In the genomic region with DNA sequence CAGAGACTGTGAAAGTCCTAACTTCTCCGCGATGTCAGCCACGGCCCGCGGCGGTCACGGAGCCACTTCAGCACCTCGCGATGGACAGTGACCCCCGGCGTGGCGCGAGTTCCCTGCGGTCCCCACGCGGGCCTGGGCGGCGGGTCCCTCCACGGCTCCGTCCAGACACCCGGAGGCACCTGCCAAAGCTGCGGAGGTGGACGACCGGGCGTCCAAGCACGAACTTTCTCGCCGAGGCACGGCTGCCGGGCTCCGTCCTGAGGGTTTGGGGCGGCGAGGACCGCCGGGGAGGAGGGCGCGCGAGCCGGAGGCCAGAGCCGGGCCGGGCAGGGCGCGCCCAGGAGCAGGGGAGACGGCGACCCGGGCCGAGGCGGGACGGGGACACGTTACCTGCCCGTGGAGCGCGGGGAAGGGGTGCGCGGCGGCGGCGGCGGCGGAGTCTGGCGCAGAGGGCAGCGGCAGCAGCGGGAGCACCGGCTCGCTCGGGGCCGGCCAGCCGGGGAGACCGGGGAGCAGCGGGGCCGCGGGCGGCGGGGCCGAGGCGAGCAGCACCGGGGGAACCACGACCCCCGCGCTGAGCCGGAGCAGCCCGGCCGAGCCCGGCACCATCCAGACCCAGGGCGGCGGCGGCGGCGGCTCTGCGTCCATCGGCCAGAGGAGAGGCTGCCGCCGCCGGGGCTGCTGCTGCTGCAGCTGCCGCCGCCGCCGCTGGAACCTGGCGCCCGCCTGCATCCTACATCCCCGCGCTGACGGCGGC, we compare ENCODE assay signal across 14 cellular contexts. TPM values are rescaled to one million over a fixed set of nuclear protein-coding genes. Genes with fewer than 3 reads are reported as not detected.
DNase-seq lines count a peak whose midpoint lies in the region; ATAC-seq, FAIRE-seq and TF ChIP-seq lines count a peak whose summit lies in the region.
"Had no signal": no experiment of that assay in that cellular context is flagged by ENCODE, and none has a peak within 500 bp of the region (broad histone marks: within the 10 kb centered on the region; RNA-seq: fewer than 3 reads in every experiment).

No MANE protein-coding gene starts in this region.

- H3F3A ChIP-seq in GM23338 (replicated peaks; ENCODE audit: low read depth): no peaks in the 10 kb centered on the region

- H3K9me2 ChIP-seq in GM23338 (ENCODE audit: insufficient read depth): no peaks in the 10 kb centered on the region

- H3K27me3 Mint-ChIP-seq in GM23338 (ENCODE audit: insufficient read depth, low read depth, poor library complexity) (peaks cover 3% of the 10 kb centered on the region), neural crest cell (ENCODE audit: low read depth) (peaks cover 57% of the 10 kb centered on the region)

- H3K9me3 Mint-ChIP-seq in GM23338: peaks cover 71% of the 10 kb centered on the region
- H3K9me3 Mint-ChIP-seq in neural crest cell: no peaks in the 10 kb centered on the region

- no peak overlapping the region for H3K18ac ChIP-seq in H1 (ENCODE audit: extremely low read depth, low read length)

- TF ChIP-seq EP300 in H1 (IDR thresholded peaks at IDR 0.05; ENCODE audit: borderline replicate concordance in 1 of 2, low read depth in 2 of 2, low read length in 2 of 2) (no peak), tibial nerve (IDR thresholded peaks at IDR 0.05) (no peak)

- H3K79me1 ChIP-seq in H1 (ENCODE audit: low read depth, low read length): no peaks in the 10 kb centered on the region

- no peak overlapping the region for H2AK5ac ChIP-seq in H1 (ENCODE audit: low read depth, low read length)

- TF ChIP-seq CTCF in C4-2B (conservative IDR thresholded peaks at IDR 0.05): no peak
- TF ChIP-seq CTCF in GM23338 (conservative IDR thresholded peaks at IDR 0.05; ENCODE audit: low read depth in 2 of 2): no peak
- TF ChIP-seq CTCF in H1 (IDR thresholded peaks at IDR 0.05; ENCODE audit: control extremely low read depth in 1 of 3, insufficient read depth in 1 of 3, low read depth in 1 of 3, low read length in 3 of 3): no peak
- no peak for TF ChIP-seq CTCF in neural crest cell (conservative IDR thresholded peaks at IDR 0.05)
- no peak for TF ChIP-seq CTCF in tibial nerve (IDR thresholded peaks at IDR 0.05)
- no peak for TF ChIP-seq CTCF in osteoblast (IDR thresholded peaks at IDR 0.05; ENCODE audit: extremely low read depth, low read depth, low read length)

- H3K4me3 Mint-ChIP-seq in GM23338 (peak overlapping the region; percentile 59), neural crest cell (peak overlapping the region; percentile 83)

- H3K14ac ChIP-seq in H1 (ENCODE audit: insufficient read length): no peak overlapping the region

- no peak overlapping the region for H2BK20ac ChIP-seq in H1 (ENCODE audit: low read length)

- H2BK120ac ChIP-seq in H1 (replicated peaks; ENCODE audit: low read depth, low read length): no peak overlapping the region

- no peak overlapping the region for H2BK5ac ChIP-seq in H1 (ENCODE audit: low read depth, low read length)

- peaks cover 14% of the 10 kb centered on the region; the same call in 1 of the 2 replicates for H3K23me2 ChIP-seq in H1 (ENCODE audit: low read depth, low read length)

- peak overlapping the region; percentile 78 for H3K4me2 ChIP-seq in GM23338
- peak overlapping the region; percentile 71 to 75 for H3K4me2 ChIP-seq in H1 (ENCODE audit: insufficient read depth in 1 of 2, low read depth in 2 of 2, low read length in 2 of 2)
- H3K4me2 ChIP-seq in osteoblast (ENCODE audit: insufficient read depth, low read length): no peak overlapping the region

- POLR2A ChIA-PET in H1 (lab: Charles Lee; ENCODE audit: partially characterized antibody): interaction anchor here (0.7 kb wide), 1 partner anchor 608 kb away, joined by 3 read pairs; no protein-coding TSS in a partner anchor

- CTCF ChIA-PET in H1 (lab: Charles Lee; ENCODE audit: partially characterized antibody): interaction anchor here (0.9 to 1.9 kb wide), 9 partner anchors 22 to 405 kb away, joined by 3 to 5 read pairs (median 3); no protein-coding TSS in a partner anchor

- peaks cover 3% of the 10 kb centered on the region; the same call in 1 of the 2 replicates for H3K4me1 ChIP-seq in GM23338 (ENCODE audit: insufficient read depth)
- H3K4me1 ChIP-seq in H1 (replicated peaks in 1 of 4; ENCODE audit: control insufficient read depth in 3 of 4, insufficient read depth in 4 of 4, low read length in 3 of 4): peaks cover 3 to 11% (median 3%) of the 10 kb centered on the region in 4 experiments; a peak in 6 of 7 replicates
- H3K4me1 ChIP-seq in tibial nerve: peaks cover 0 to 19% (median 0%) of the 10 kb centered on the region in 4 donors
- H3K4me1 ChIP-seq in osteoblast (ENCODE audit: insufficient read depth, low read length): no peaks in the 10 kb centered on the region

- no peak overlapping the region for H3K56ac ChIP-seq in H1 (replicated peaks; ENCODE audit: insufficient read length, low read depth, low read length)

- TF ChIP-seq POLR2A in H1 (IDR thresholded peaks at IDR 0.05; ENCODE audit: control extremely low read depth in 1 of 2, low read depth in 2 of 2, low read length in 2 of 2): no peak
- no peak for TF ChIP-seq POLR2A in tibial nerve (IDR thresholded peaks at IDR 0.05)

- H4K91ac ChIP-seq in H1 (replicated peaks; ENCODE audit: insufficient read length, low read length): no peak overlapping the region

- H2AFZ ChIP-seq in GM23338 (no peak overlapping the region), H1 (ENCODE audit: low read length) (no peak overlapping the region), osteoblast (ENCODE audit: low read length) (no peak overlapping the region)

- H3K9me3 ChIP-seq in H1 (ENCODE audit: insufficient read depth in 2 of 2, low read depth in 1 of 2, low read length in 1 of 2) (no peaks in the 10 kb centered on the region), tibial nerve (no peaks in the 10 kb centered on the region), osteoblast (ENCODE audit: low read depth, low read length) (no peaks in the 10 kb centered on the region)
- H3K9me3 ChIP-seq: body of pancreas had no signal

- H3K4ac ChIP-seq in H1 (replicated peaks; ENCODE audit: insufficient read length, low read depth, low read length): no peak overlapping the region

- no peak for TF ChIP-seq RAD21 in H1 (IDR thresholded peaks at IDR 0.05 in 1 of 2, conservative IDR thresholded peaks at IDR 0.05 in 1 of 2; ENCODE audit: low read depth in 2 of 2, low read length in 2 of 2)

- H3K36me3 Mint-ChIP-seq in GM23338 (ENCODE audit: low read depth) (peaks cover 8% of the 10 kb centered on the region), neural crest cell (ENCODE audit: low read depth) (no peaks in the 10 kb centered on the region)

- H3K27ac Mint-ChIP-seq in GM23338 (no peak overlapping the region), neural crest cell (ENCODE audit: unreplicated experiment) (no peak overlapping the region)

- H3K36me3 ChIP-seq in GM23338 (ENCODE audit: insufficient read depth): no peaks in the 10 kb centered on the region; the same call in 1 of the 2 replicates
- no peaks in the 10 kb centered on the region; a peak in 1 of 8 replicates for H3K36me3 ChIP-seq in H1 (ENCODE audit: control insufficient read depth in 2 of 4, insufficient read depth in 4 of 4, low read length in 3 of 4)
- no peaks in the 10 kb centered on the region for H3K36me3 ChIP-seq in tibial nerve
- no peaks in the 10 kb centered on the region for H3K36me3 ChIP-seq in osteoblast (ENCODE audit: insufficient read depth, low read length)

- no peak overlapping the region for H4K8ac ChIP-seq in H1 (ENCODE audit: extremely low read depth, insufficient read depth, low read length)

- H3K9ac ChIP-seq in H1 (replicated peaks in 1 of 4; ENCODE audit: extremely low read depth in 1 of 4, low read depth in 3 of 4, low read length in 3 of 4): peak overlapping the region in 1 of 4 experiments; percentile 74; a peak in 1 of 7 replicates

- no peak overlapping the region for H2BK15ac ChIP-seq in H1 (ENCODE audit: low read length)

- no peak overlapping the region for H3K23ac ChIP-seq in H1 (ENCODE audit: insufficient read length)

- no peak for FAIRE-seq in H1 (lab: Jason Lieb, UNC)

- H3K79me2 ChIP-seq in GM23338 (replicated peaks; ENCODE audit: insufficient read depth) (no peaks in the 10 kb centered on the region), H1 (ENCODE audit: control insufficient read depth in 1 of 2, insufficient read depth in 2 of 2, low read length in 2 of 2) (no peaks in the 10 kb centered on the region), osteoblast (ENCODE audit: insufficient read depth, low read length) (no peaks in the 10 kb centered on the region)

- peak overlapping the region; percentile 55 for H3K4me3 ChIP-seq in GM23338
- H3K4me3 ChIP-seq in H1 (ENCODE audit: extremely low read depth in 1 of 4, insufficient read depth in 2 of 4, low read depth in 3 of 4, low read length in 4 of 4): peak overlapping the region; percentile 49 to 72 (median 51)
- peak overlapping the region in 1 of 4 donors; percentile 38 for H3K4me3 ChIP-seq in tibial nerve
- no peak overlapping the region for H3K4me3 ChIP-seq in osteoblast (ENCODE audit: insufficient read depth, low read length)
- H3K4me3 ChIP-seq: body of pancreas had no signal

- WGBS in H1 (ENCODE audit: extremely low coverage in 1 of 2, insufficient coverage in 1 of 2, insufficient read length in 1 of 2, insufficient replicate concordance in 2 of 2, low coverage in 1 of 2, low lambda C conversion rate in 2 of 2, missing lambda C conversion rate in 1 of 2), 2 experiments: 3% methylated on average over 37 of the region's 104 CpGs; no CpG with 5 or more reads in 1 of the 2 experiments
- WGBS in tibial nerve, 2 donors: 2 to 3% methylated on average over 39 to 66 of the region's 104 CpGs

- H3K4me1 Mint-ChIP-seq in GM23338 (peaks cover 6% of the 10 kb centered on the region; the same call in 2 of the 3 replicates), neural crest cell (peaks cover 15% of the 10 kb centered on the region)

- ATAC-seq in GM23338: no peak
- ATAC-seq in GM21737 (IDR thresholded peaks at IDR 0.05; ENCODE audit: unreplicated experiment): no peak

- H2BK12ac ChIP-seq in H1 (ENCODE audit: low read depth, low read length): no peak overlapping the region; the same call in 1 of the 2 replicates

- H4K5ac ChIP-seq in H1 (ENCODE audit: insufficient read length, low read depth, low read length): no peak overlapping the region

- H3K27me3 ChIP-seq in GM23338 (ENCODE audit: insufficient read depth) (peaks cover 7% of the 10 kb centered on the region; the same call in 1 of the 2 replicates), H1 (replicated peaks in 1 of 4; ENCODE audit: control insufficient read depth in 3 of 4, extremely low read depth in 1 of 4, insufficient read depth in 3 of 4, low read length in 3 of 4) (peaks cover 0 to 14% (median 5%) of the 10 kb centered on the region in 4 experiments; a peak in 5 of 7 replicates), tibial nerve (peaks cover 0 to 42% of the 10 kb centered on the region in 2 donors), osteoblast (ENCODE audit: insufficient read depth, low read length) (peaks cover 4% of the 10 kb centered on the region)

- H4K20me1 ChIP-seq in GM23338 (replicated peaks; ENCODE audit: insufficient read depth) (no peaks in the 10 kb centered on the region), H1 (replicated peaks in 1 of 2; ENCODE audit: control insufficient read depth in 1 of 2, insufficient read depth in 2 of 2, low read length in 2 of 2) (no peaks in the 10 kb centered on the region), osteoblast (ENCODE audit: insufficient read depth, low read length) (no peaks in the 10 kb centered on the region)

- peak overlapping the region; percentile 70; the same call in 1 of the 2 replicates for H3K27ac ChIP-seq in C4-2B
- H3K27ac ChIP-seq in GM23338 (ENCODE audit: low read depth): no peak overlapping the region
- no peak overlapping the region for H3K27ac ChIP-seq in H1 (ENCODE audit: low read depth, low read length)
- no peak overlapping the region for H3K27ac ChIP-seq in tibial nerve
- no peak overlapping the region for H3K27ac ChIP-seq in osteoblast (ENCODE audit: low read depth, low read length)
- H3K27ac ChIP-seq: body of pancreas had no signal

- DNase-seq in GM23338 (ENCODE audit: low spot score) (peak; percentile 21), H1 (ENCODE audit: low read depth in 1 of 2, low spot score in 2 of 2) (peak in 1 of 2 experiments; percentile 61), neural crest cell (ENCODE audit: low read depth, low spot score) (no peak), tibial nerve (ENCODE audit: low spot score in 2 of 2) (no peak), OCI-M1 (lab: John Stamatoyannopoulos, UW) (no peak), osteoblast (ENCODE audit: insufficient read length, low spot score, missing footprints) (no peak)
- DNase-seq: activated CD8-positive, alpha-beta memory T cell treated with anti-CD3 and anti-CD28 coated beads, Interleukin-2, amount 50 U/mL, for 48 hours; left cardiac atrium; NCI-H1694 treated with DMSO at 0.1 percent for 48 hours; T-helper 9 cell had no signal

RNA-seq across cellular contexts. Expression of gene TCERG1L, which starts 0.4 kb away (rescaled TPM):
- 1.8 and 5.5 TPM in 2 replicates for total RNA-seq in GM23338 (2014; rRNA removed; shearing (Covaris generic))
- 3.6 and 3.9 TPM in 2 replicates for polyA plus RNA-seq in GM23338 (2016; fragmentation: Nextera tagmentation; extraction: Ambion mirVana)
- total RNA-seq in H1 (2021; fragmentation: NEBNext Ultra II Directional; extraction: Animal tissue kit (Norgen Biotek cat#: 25700)): 6.9 and 7.5 TPM in 2 replicates
- polyA plus RNA-seq in H1 (2011; rRNA removed): 3.6 and 3.9 TPM in 2 replicates
- polyA plus RNA-seq in H1 (2011; cell fraction: cytosol; rRNA removed): 3.9 TPM
- polyA plus RNA-seq in H1 (2011; cell fraction: nucleus; rRNA removed): 5.2 TPM
- 4.0 to 5.7 TPM (median 4.6 TPM) in 4 replicates for polyA plus RNA-seq in H1 (2012, experiment 1 of 2)
- polyA plus RNA-seq in H1 (2012, experiment 2 of 2): 5.6 TPM
- polyA plus RNA-seq in H1 (2013, experiment 1 of 2): 6.2 TPM
- polyA plus RNA-seq in H1 (2013, experiment 2 of 2): 7.1 TPM
- 1.6 and 2.1 TPM in 2 replicates for polyA minus RNA-seq in H1 (2011; rRNA and poly(A)+ RNA removed)
- 1.1 TPM for polyA minus RNA-seq in H1 (2011; cell fraction: cytosol; rRNA and poly(A)+ RNA removed)
- polyA minus RNA-seq in H1 (2011; cell fraction: nucleus; rRNA and poly(A)+ RNA removed): 4.4 TPM
- total RNA-seq in neural crest cell: 0.71 and 0.96 TPM in 2 replicates
- total RNA-seq in tibial nerve: 1 to 10 TPM in 1 of 4 donors, under 1 TPM in 1, not detected in 2; 0.42 to 1.3 TPM
- under 0.01 TPM in 1 of 2 replicates, not detected in the other for total RNA-seq in osteoblast
- total RNA-seq: left cardiac atrium, renal cortical epithelial cell had no signal
